Comparison of ENCODE assay signal across 9 cellular contexts in the genomic region with DNA sequence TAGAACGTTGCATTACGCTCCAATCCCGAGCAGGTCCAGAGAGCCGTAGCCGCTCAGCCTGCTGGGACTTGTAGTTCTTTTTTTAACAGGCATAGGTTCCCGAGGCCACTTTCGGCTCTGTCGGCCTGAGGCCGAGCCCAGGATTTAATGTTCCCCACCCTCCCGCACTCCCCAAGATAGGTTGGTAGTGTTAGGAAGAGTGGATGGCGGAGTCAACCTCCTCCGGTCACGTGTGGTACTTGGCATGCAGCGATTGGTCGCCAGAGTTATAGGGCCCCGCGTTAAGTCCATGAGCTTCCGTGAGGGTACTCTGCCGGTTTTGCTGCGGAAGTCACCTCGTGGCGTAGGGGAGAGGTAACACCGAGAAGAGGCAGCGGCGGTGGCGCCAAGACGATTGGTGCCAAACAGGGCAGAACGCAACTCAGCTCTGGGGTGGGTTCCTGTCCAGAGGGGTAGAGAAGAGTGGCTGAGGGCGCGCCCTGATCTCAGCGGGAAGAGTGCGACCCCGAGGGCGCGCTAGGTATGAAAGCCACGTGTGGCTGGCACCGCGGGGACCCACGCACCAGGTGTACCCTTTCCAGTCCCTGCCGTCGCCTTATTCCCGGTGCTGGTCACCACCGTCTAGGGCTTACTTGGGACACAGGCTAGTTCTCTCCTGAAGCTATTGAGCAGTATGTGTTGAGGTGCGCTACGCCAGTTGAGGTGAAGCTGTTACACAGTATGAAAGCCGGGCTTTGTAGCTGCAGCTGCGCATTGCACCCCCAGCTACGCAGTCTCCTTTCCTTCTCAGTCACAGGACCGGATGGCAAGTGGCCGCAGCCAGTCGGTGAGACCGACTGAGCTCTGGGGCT.
A peak's percentile ranks its signal among the peaks of the same experiment; 100 is the strongest.
DNase-seq lines count a peak whose midpoint lies in the region; ATAC-seq and TF ChIP-seq lines count a peak whose summit lies in the region.
"Had no signal": no experiment of that assay in that cellular context is flagged by ENCODE, and none has a peak within 500 bp of the region (broad histone marks: within the 10 kb centered on the region; RNA-seq: fewer than 3 reads in every experiment).

No MANE protein-coding gene starts in this region.

- no CpG with 5 or more reads among the region's 52 CpGs for WGBS in esophagus muscularis mucosa

- H3K9ac ChIP-seq in skeletal muscle tissue (ENCODE audit: low read depth in 1 of 3, low read length in 3 of 3): peak overlapping the region in 2 of 3 donors; percentile 80 to 87
- H3K9ac ChIP-seq in MM.1S (ENCODE audit: low read length): no peak overlapping the region

- peak overlapping the region in 2 of 4 donors; percentile 68 to 72 for H3K4me3 ChIP-seq in esophagus muscularis mucosa
- peak overlapping the region in 2 of 3 donors; percentile 86 to 88 for H3K4me3 ChIP-seq in skeletal muscle tissue (ENCODE audit: low read length in 3 of 3)
- H3K4me3 ChIP-seq in MM.1S (ENCODE audit: low read length): no peak overlapping the region

- H3F3A ChIP-seq in MM.1S (ENCODE audit: insufficient read depth, low read length): no peaks in the 10 kb centered on the region

- TF ChIP-seq POLR2A in esophagus muscularis mucosa (IDR thresholded peaks at IDR 0.05; ENCODE audit: low read depth): no peak

- H3K79me2 ChIP-seq in MM.1S (ENCODE audit: low read length): no peaks in the 10 kb centered on the region

- TF ChIP-seq CTCF in VCaP (conservative IDR thresholded peaks at IDR 0.05) (no peak), esophagus muscularis mucosa (IDR thresholded peaks at IDR 0.05) (no peak), MM.1S (IDR thresholded peaks at IDR 0.05; ENCODE audit: low read length) (no peak)

- H3K36me3 ChIP-seq in esophagus muscularis mucosa: no peaks in the 10 kb centered on the region
- no peaks in the 10 kb centered on the region for H3K36me3 ChIP-seq in skeletal muscle tissue (ENCODE audit: control insufficient read depth in 3 of 3, insufficient read depth in 3 of 3, low read length in 3 of 3)
- no peaks in the 10 kb centered on the region for H3K36me3 ChIP-seq in MM.1S (replicated peaks; ENCODE audit: insufficient read depth, low read length)

- H3K9me3 ChIP-seq in esophagus muscularis mucosa: no peaks in the 10 kb centered on the region
- no peaks in the 10 kb centered on the region for H3K9me3 ChIP-seq in skeletal muscle tissue (ENCODE audit: control insufficient read depth in 3 of 3, low read length in 3 of 3)
- no peaks in the 10 kb centered on the region for H3K9me3 ChIP-seq in MM.1S (replicated peaks; ENCODE audit: insufficient read depth, low read length)

- H3K27ac ChIP-seq in VCaP: peak overlapping the region; percentile 84
- H3K27ac ChIP-seq in esophagus muscularis mucosa (replicated peaks in 1 of 4): peak overlapping the region in 2 of 4 donors; percentile 84 to 89
- no peak overlapping the region for H3K27ac ChIP-seq in skeletal muscle tissue (ENCODE audit: low read depth, low read length)
- no peak overlapping the region for H3K27ac ChIP-seq in MM.1S (ENCODE audit: low read length)
- H3K27ac ChIP-seq: HL-60 had no signal

- H3K9me2 ChIP-seq in MM.1S (replicated peaks; ENCODE audit: insufficient read depth, low read length): no peaks in the 10 kb centered on the region

- H3K4me1 ChIP-seq in esophagus muscularis mucosa: peaks cover 0 to 18% (median 2%) of the 10 kb centered on the region in 4 donors
- H3K4me1 ChIP-seq in skeletal muscle tissue (ENCODE audit: control insufficient read depth in 3 of 3, insufficient read depth in 3 of 3, low read length in 3 of 3): peaks cover 0 to 3% (median 0%) of the 10 kb centered on the region in 3 donors
- no peaks in the 10 kb centered on the region for H3K4me1 ChIP-seq in MM.1S (ENCODE audit: low read length)

- H3K27me3 ChIP-seq in esophagus muscularis mucosa (no peaks in the 10 kb centered on the region), skeletal muscle tissue (ENCODE audit: control insufficient read depth in 3 of 3, insufficient read depth in 3 of 3, low read length in 3 of 3) (no peaks in the 10 kb centered on the region), MM.1S (replicated peaks; ENCODE audit: insufficient read depth, low read length) (no peaks in the 10 kb centered on the region)

- TF ChIP-seq EP300 in esophagus muscularis mucosa (IDR thresholded peaks at IDR 0.05): no peak

- ATAC-seq in HG03439 (IDR thresholded peaks at IDR 0.05; ENCODE audit: unreplicated experiment) (peak; percentile 68), HG03520 (IDR thresholded peaks at IDR 0.05; ENCODE audit: unreplicated experiment) (no peak)

- intact Hi-C loops in esophagus muscularis mucosa (cut with DNase I): no loop called here

- no peaks in the 10 kb centered on the region for H4K20me1 ChIP-seq in MM.1S (ENCODE audit: insufficient read depth, low read length)

- peak; percentile 85 for DNase-seq in ELR (ENCODE audit: low read depth)
- DNase-seq in esophagus muscularis mucosa (ENCODE audit: extremely low spot score): peak; percentile 97
- no peak for DNase-seq in MM.1S
- DNase-seq in NCI-H1694 (lab: John Stamatoyannopoulos, UW): no peak

- H2AFZ ChIP-seq in MM.1S (ENCODE audit: low read length): no peak overlapping the region

- H3K4me2 ChIP-seq in MM.1S (ENCODE audit: low read depth, low read length): no peak overlapping the region

Comparison
In these comparisons a context has a peak if more than half of its experiments do, and no peak if none do; other contexts are left out.
1. DNase-seq: peak in ELR (single experiment) and esophagus muscularis mucosa (single experiment); none in MM.1S (single experiment) and NCI-H1694 (single experiment).